In genomic region chr6:125821825-125822281, GRCh38 we compare ENCODE assay signal across 12 cellular contexts. TPM values are rescaled to one million over a fixed set of nuclear protein-coding genes. Genes with fewer than 3 reads are reported as not detected.
DNase-seq lines count a peak whose midpoint lies in the region; ATAC-seq, FAIRE-seq and TF ChIP-seq lines count a peak whose summit lies in the region.
"Had no signal": no experiment of that assay in that cellular context is flagged by ENCODE, and none has a peak within 500 bp of the region (broad histone marks: within the 10 kb centered on the region; RNA-seq: fewer than 3 reads in every experiment).

No MANE protein-coding gene starts in this region.

- peaks cover 12% of the 10 kb centered on the region for H3K36me3 Mint-ChIP-seq in effector memory CD8-positive, alpha-beta T cell (ENCODE audit: insufficient read depth)
- no peaks in the 10 kb centered on the region for H3K36me3 Mint-ChIP-seq in Caco-2 (ENCODE audit: insufficient read depth, unreplicated experiment)

- intact Hi-C loops in pancreas (cut with DNase I), result no loop called here
- intact Hi-C loops in Caco-2 (cut with micrococcal nuclease; ENCODE audit: unreplicated experiment), result no loop called here

- TF ChIP-seq CTCF in pancreas (IDR thresholded peaks at IDR 0.05) (no peak), Caco-2 (IDR thresholded peaks at IDR 0.05; ENCODE audit: insufficient read depth in 1 of 2, low read depth in 1 of 2, low read length in 1 of 2, severe bottlenecking in 1 of 2, unreplicated experiment in 1 of 2) (no peak)

- CTCF ChIA-PET in HEK293T (lab: Yijun Ruan, JAX) (no interaction called here), Caco-2 (lab: Charles Lee) (no interaction called here)

- peak; percentile 32 for ATAC-seq in effector memory CD8-positive, alpha-beta T cell (replicated peaks)
- ATAC-seq in pancreas (peak; percentile 68 to 78 (median 69)), GM21737 (IDR thresholded peaks at IDR 0.05; ENCODE audit: unreplicated experiment) (no peak)
- ATAC-seq: sciatic nerve had no signal

- H3K9me3 Mint-ChIP-seq in effector memory CD8-positive, alpha-beta T cell, result no peaks in the 10 kb centered on the region
- H3K9me3 Mint-ChIP-seq in Caco-2 (ENCODE audit: unreplicated experiment), result no peaks in the 10 kb centered on the region
- H3K9me3 Mint-ChIP-seq: stimulated activated naive CD8-positive, alpha-beta T cell treated with anti-CD3 and anti-CD28 coated beads, Interleukin-15, Interleukin-2, amounts not matched to agents 100 ng/mL and 50 ng/mL, for 24 hours had no signal

- H3K27me3 Mint-ChIP-seq in effector memory CD8-positive, alpha-beta T cell, result no peaks in the 10 kb centered on the region
- H3K27me3 Mint-ChIP-seq in Caco-2 (ENCODE audit: insufficient read depth, unreplicated experiment), result no peaks in the 10 kb centered on the region
- H3K27me3 Mint-ChIP-seq: stimulated activated naive CD8-positive, alpha-beta T cell treated with anti-CD3 and anti-CD28 coated beads, Interleukin-15, Interleukin-2, amounts not matched to agents 100 ng/mL and 50 ng/mL, for 24 hours had no signal

- H3K9me3 ChIP-seq in pancreas (no peaks in the 10 kb centered on the region), Caco-2 (no peaks in the 10 kb centered on the region)

- H3K4me1 Mint-ChIP-seq in effector memory CD8-positive, alpha-beta T cell (ENCODE audit: low read depth in 2 of 2), result peaks cover 29 to 31% of the 10 kb centered on the region in 2 donors
- peaks cover 27% of the 10 kb centered on the region for H3K4me1 Mint-ChIP-seq in Caco-2 (ENCODE audit: low read depth, unreplicated experiment)

- H3K4me3 ChIP-seq in pancreas, result no peak overlapping the region
- no peak overlapping the region for H3K4me3 ChIP-seq in Caco-2 (ENCODE audit: low read depth, low read length)

- DNase-seq in HEK293T (ENCODE audit: extremely low spot score) (no peak), NCI-H2171 (lab: John Stamatoyannopoulos, UW) (peak; percentile 37), pancreas (peak in 2 of 6 donors; percentile 11 to 24), cerebellar cortex (ENCODE audit: low spot score) (no peak), Caco-2 (no peak)
- no peak for DNase-seq in effector memory CD8-positive, alpha-beta T cell
- DNase-seq: effector CD4-positive, alpha-beta T cell; left cardiac atrium; T-helper 1 cell had no signal

- POLR2A ChIA-PET in HEK293T (lab: Yijun Ruan, JAX), result no interaction called here
- POLR2A ChIA-PET in Caco-2 (lab: Charles Lee), result no interaction called here

- H3K4me1 ChIP-seq in pancreas (peaks cover 40 to 65% (median 54%) of the 10 kb centered on the region in 3 donors), Caco-2 (peaks cover 41% of the 10 kb centered on the region)

- peak overlapping the region in 1 of 2 donors; percentile 64 for H3K27ac Mint-ChIP-seq in effector memory CD8-positive, alpha-beta T cell
- H3K27ac Mint-ChIP-seq in Caco-2 (ENCODE audit: unreplicated experiment), result no peak overlapping the region
- H3K27ac Mint-ChIP-seq: stimulated activated naive CD8-positive, alpha-beta T cell treated with anti-CD3 and anti-CD28 coated beads, Interleukin-15, Interleukin-2, amounts not matched to agents 100 ng/mL and 50 ng/mL, for 24 hours had no signal

- 25 to 29% methylated on average over 3 of the region's 3 CpGs for WGBS in pancreas, 2 donors

- H3K36me3 ChIP-seq in pancreas, result no peaks in the 10 kb centered on the region
- no peaks in the 10 kb centered on the region for H3K36me3 ChIP-seq in Caco-2 (ENCODE audit: control insufficient read depth, insufficient read depth, low read length)

- H3K27me3 ChIP-seq in pancreas (no peaks in the 10 kb centered on the region), Caco-2 (replicated peaks; ENCODE audit: control insufficient read depth, insufficient read depth, low read length) (no peaks in the 10 kb centered on the region)

- no TSS peak for BruUV-seq in Caco-2 (replicated peaks; lab: Mats Ljungman, UMichigan)

- H3K4me3 Mint-ChIP-seq in effector memory CD8-positive, alpha-beta T cell, result no peak overlapping the region
- no peak overlapping the region for H3K4me3 Mint-ChIP-seq in Caco-2 (ENCODE audit: unreplicated experiment)
- H3K4me3 Mint-ChIP-seq: stimulated activated naive CD8-positive, alpha-beta T cell treated with anti-CD3 and anti-CD28 coated beads, Interleukin-15, Interleukin-2, amounts not matched to agents 100 ng/mL and 50 ng/mL, for 24 hours had no signal

- H3K27ac ChIP-seq in pancreas, result peak overlapping the region in 2 of 4 donors; percentile 16 to 22

- no peak for FAIRE-seq in pancreas (lab: Jason Lieb, UNC)

TF ChIP-seq in HEK293T, 16 proteins besides CTCF, POLR2A, EP300 and RAD21:
- no peak for TF ChIP-seq L3MBTL2 (conservative IDR thresholded peaks at IDR 0.05)
- peak; percentile 79 for TF ChIP-seq PKNOX1 (IDR thresholded peaks at IDR 0.05)
- TF ChIP-seq FOXK2 (IDR thresholded peaks at IDR 0.05), result no peak
TF ChIP-seq in HEK293T: peak in this region for 1.

RNA-seq across cellular contexts. Expression of gene NCOA7, which starts 31.1 kb away (rescaled TPM):
- total RNA-seq in pancreas (10 to 100 TPM; 12.0 to 66.7 (median 15.5) TPM), Caco-2 (2022) (62.0 and 67.9 TPM in 2 replicates)
- 10 to 100 TPM in 1 of 2 donors, 1 to 10 TPM in 1; 7.4 to 10.4 TPM for polyA plus RNA-seq in pancreas
